1 cellular context compared by ENCODE assay signal in genomic region chr17:41864498-41864836, GRCh38.
A peak's percentile ranks its signal among the peaks of the same experiment; 100 is the strongest.
TF ChIP-seq lines count a peak whose summit lies in the region.

No MANE protein-coding gene starts in this region.

TF ChIP-seq in H1, 55 proteins besides CTCF, POLR2A, EP300 and RAD21:
- no peak for TF ChIP-seq MAFK (IDR thresholded peaks at IDR 0.05; ENCODE audit: low read depth, low read length)
- TF ChIP-seq, protein P1, sequence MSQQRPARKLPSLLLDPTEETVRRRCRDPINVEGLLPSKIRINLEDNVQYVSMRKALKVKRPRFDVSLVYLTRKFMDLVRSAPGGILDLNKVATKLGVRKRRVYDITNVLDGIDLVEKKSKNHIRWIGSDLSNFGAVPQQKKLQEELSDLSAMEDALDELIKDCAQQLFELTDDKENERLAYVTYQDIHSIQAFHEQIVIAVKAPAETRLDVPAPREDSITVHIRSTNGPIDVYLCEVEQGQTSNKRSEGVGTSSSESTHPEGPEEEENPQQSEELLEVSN (IDR thresholded peaks at IDR 0.05): peak; percentile 12; the same call in 1 of the 2 replicates
- TF ChIP-seq KDM1A (IDR thresholded peaks at IDR 0.05; ENCODE audit: borderline replicate concordance, low read length): no peak
- no peak for TF ChIP-seq TEAD4 (IDR thresholded peaks at IDR 0.05; ENCODE audit: low read depth, low read length)
- TF ChIP-seq JUN (IDR thresholded peaks at IDR 0.05; ENCODE audit: low read depth, low read length): no peak
- TF ChIP-seq SIN3A (conservative IDR thresholded peaks at IDR 0.05 in 1 of 2, IDR thresholded peaks at IDR 0.05 in 1 of 2; ENCODE audit: low read depth in 1 of 2, low read length in 2 of 2): 0 out of 4 replicates have a peak, but pooled peaks have one; percentile 21 to 55
- TF ChIP-seq BACH1 (IDR thresholded peaks at IDR 0.05; ENCODE audit: low read length): no peak
- TF ChIP-seq CHD1 (IDR thresholded peaks at IDR 0.05; ENCODE audit: low read depth, low read length): no peak
- TF ChIP-seq RFX5 (IDR thresholded peaks at IDR 0.05; ENCODE audit: borderline replicate concordance, low read depth, low read length): no peak
- no peak for TF ChIP-seq HDAC6 (IDR thresholded peaks at IDR 0.05; ENCODE audit: low read depth, low read length)
- TF ChIP-seq ASH2L (IDR thresholded peaks at IDR 0.05; ENCODE audit: low read length): peak; percentile 29
- TF ChIP-seq TCF12 (IDR thresholded peaks at IDR 0.05; ENCODE audit: low read depth, low read length): no peak
- no peak for TF ChIP-seq CTBP2 (IDR thresholded peaks at IDR 0.05; ENCODE audit: borderline replicate concordance, insufficient read depth, insufficient read length, low read length)
- TF ChIP-seq SUZ12 (IDR thresholded peaks at IDR 0.05; ENCODE audit: low read length): no peak
- TF ChIP-seq USF2 (IDR thresholded peaks at IDR 0.05; ENCODE audit: low read length): no peak
